Comparison of ENCODE assay signal across 1 cellular context in genomic region chr13:111177803-111178389, GRCh38.
TF ChIP-seq lines count a peak whose summit lies in the region.

No MANE protein-coding gene starts in this region.

TF ChIP-seq in GM12878, 131 proteins besides CTCF, POLR2A, EP300 and RAD21 (continued from another document):
- TF ChIP-seq IRF3 (IDR thresholded peaks at IDR 0.05): no peak
- TF ChIP-seq, protein P1, sequence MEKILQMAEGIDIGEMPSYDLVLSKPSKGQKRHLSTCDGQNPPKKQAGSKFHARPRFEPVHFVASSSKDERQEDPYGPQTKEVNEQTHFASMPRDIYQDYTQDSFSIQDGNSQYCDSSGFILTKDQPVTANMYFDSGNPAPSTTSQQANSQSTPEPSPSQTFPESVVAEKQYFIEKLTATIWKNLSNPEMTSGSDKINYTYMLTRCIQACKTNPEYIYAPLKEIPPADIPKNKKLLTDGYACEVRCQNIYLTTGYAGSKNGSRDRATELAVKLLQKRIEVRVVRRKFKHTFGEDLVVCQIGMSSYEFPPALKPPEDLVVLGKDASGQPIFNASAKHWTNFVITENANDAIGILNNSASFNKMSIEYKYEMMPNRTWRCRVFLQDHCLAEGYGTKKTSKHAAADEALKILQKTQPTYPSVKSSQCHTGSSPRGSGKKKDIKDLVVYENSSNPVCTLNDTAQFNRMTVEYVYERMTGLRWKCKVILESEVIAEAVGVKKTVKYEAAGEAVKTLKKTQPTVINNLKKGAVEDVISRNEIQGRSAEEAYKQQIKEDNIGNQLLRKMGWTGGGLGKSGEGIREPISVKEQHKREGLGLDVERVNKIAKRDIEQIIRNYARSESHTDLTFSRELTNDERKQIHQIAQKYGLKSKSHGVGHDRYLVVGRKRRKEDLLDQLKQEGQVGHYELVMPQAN (conservative IDR thresholded peaks at IDR 0.05): no peak
- TF ChIP-seq ETV6 (conservative IDR thresholded peaks at IDR 0.05 in 1 of 2, IDR thresholded peaks at IDR 0.05 in 1 of 2; ENCODE audit: borderline replicate concordance in 1 of 2, low read depth in 1 of 2): no peak
- TF ChIP-seq, protein P2, sequence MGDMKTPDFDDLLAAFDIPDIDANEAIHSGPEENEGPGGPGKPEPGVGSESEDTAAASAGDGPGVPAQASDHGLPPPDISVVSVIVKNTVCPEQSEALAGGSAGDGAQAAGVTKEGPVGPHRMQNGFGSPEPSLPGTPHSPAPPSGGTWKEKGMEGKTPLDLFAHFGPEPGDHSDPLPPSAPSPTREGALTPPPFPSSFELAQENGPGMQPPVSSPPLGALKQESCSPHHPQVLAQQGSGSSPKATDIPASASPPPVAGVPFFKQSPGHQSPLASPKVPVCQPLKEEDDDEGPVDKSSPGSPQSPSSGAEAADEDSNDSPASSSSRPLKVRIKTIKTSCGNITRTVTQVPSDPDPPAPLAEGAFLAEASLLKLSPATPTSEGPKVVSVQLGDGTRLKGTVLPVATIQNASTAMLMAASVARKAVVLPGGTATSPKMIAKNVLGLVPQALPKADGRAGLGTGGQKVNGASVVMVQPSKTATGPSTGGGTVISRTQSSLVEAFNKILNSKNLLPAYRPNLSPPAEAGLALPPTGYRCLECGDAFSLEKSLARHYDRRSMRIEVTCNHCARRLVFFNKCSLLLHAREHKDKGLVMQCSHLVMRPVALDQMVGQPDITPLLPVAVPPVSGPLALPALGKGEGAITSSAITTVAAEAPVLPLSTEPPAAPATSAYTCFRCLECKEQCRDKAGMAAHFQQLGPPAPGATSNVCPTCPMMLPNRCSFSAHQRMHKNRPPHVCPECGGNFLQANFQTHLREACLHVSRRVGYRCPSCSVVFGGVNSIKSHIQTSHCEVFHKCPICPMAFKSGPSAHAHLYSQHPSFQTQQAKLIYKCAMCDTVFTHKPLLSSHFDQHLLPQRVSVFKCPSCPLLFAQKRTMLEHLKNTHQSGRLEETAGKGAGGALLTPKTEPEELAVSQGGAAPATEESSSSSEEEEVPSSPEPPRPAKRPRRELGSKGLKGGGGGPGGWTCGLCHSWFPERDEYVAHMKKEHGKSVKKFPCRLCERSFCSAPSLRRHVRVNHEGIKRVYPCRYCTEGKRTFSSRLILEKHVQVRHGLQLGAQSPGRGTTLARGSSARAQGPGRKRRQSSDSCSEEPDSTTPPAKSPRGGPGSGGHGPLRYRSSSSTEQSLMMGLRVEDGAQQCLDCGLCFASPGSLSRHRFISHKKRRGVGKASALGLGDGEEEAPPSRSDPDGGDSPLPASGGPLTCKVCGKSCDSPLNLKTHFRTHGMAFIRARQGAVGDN (IDR thresholded peaks at IDR 0.05): no peak
TF ChIP-seq in GM12878: peak in this region for 0.
